ENCODE assay signal across 10 cellular contexts in the genomic region with DNA sequence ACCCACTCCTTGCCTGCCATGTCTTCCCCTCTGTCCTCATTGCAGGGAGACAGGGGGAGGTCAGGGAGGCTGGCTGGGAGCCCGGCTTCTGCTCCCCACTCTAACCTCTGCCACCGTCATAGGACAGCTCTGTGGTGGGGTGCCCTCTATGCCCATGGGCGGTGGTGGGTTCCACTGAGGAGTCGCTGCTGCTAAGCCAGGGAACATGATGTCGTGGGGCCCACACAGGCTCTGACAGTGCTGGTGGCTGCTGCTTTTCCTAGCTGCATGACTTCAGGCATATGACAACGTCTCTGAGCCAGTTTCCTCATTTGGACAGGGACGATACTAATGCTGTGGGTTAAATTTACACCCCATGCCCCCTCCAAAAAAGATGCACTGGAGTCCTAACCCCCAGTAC. TPM values are rescaled to one million over a fixed set of nuclear protein-coding genes. Genes with fewer than 3 reads are reported as not detected.
"Had no signal": no experiment of that assay in that cellular context is flagged by ENCODE, and none has a peak within 500 bp of the region (broad histone marks: within the 10 kb centered on the region; RNA-seq: fewer than 3 reads in every experiment).

No MANE protein-coding gene starts in this region.

- H3K27ac ChIP-seq: GM23248, KMS-11 had no signal

- H3K9ac ChIP-seq: GM23248, KMS-11 had no signal

- H3K36me3 ChIP-seq: HAP-1 had no signal

- H3K4me3 ChIP-seq: GM23248, HAP-1 had no signal

- H3K4me3 Mint-ChIP-seq: IgD-negative memory B cell had no signal

- DNase-seq: GM23248, GOT3, H7, KBM-7 had no signal

- H3K36me3 Mint-ChIP-seq: IgD-negative memory B cell had no signal

- H3K4me2 ChIP-seq: KMS-11 had no signal

- H3K9me3 ChIP-seq: HAP-1 had no signal

- ATAC-seq: HCT116 had no signal

- H2AFZ ChIP-seq: GM23248 had no signal

- H3K9me3 Mint-ChIP-seq: IgD-negative memory B cell had no signal

- H3K4me1 ChIP-seq: HAP-1 had no signal

RNA-seq across cellular contexts. Expression of gene KCNA10, which starts 14.8 kb away (rescaled TPM):
- total RNA-seq: GM23248, H4, H7, HT-29 had no signal
- polyA plus RNA-seq: GM23248, IgD-negative memory B cell had no signal

RNA-seq across cellular contexts. Expression of gene PROK1, which starts 53.3 kb away (rescaled TPM):
- total RNA-seq: GM23248, H4, H7, HT-29 had no signal
- polyA plus RNA-seq: GM23248, IgD-negative memory B cell had no signal
